In the genomic region with DNA sequence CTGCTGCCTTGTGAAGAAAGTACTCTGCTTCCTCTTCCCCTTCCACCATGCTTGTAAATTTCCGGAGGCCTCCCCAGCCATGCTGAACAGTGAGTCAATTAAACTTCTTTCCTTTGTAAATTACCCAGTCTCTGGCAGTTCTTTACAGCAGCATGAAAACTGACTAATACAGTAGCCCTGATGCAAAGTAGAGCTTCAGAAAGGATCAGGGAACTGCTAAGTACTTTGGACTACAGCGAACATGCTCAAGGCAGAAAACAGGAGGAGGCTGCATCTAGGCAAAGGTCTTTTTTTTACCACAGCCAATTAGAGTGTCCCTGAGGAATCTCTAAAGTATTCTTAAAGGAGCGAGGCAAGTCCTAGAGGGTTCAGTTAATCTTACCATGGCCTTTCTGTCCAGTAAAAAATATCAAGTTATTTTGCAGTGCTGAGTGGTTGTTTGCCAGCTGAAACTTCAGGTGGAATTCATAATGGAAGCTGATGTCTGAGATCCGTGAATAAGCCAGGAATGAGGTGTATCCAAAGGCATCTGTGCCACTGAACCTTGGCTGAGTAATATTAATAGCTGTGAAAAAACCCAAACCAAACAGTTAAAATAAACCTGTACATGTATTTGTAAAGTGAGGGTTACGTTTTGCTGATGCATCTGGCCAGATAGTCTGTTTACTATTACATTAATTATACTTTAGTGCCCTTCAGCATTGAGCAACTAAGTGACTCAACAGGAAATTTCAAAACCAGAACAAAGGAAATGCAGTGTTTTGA, we compare ENCODE assay signal across 8 cellular contexts.
A peak's percentile ranks its signal among the peaks of the same experiment; 100 is the strongest.
DNase-seq lines count a peak whose midpoint lies in the region; ATAC-seq and TF ChIP-seq lines count a peak whose summit lies in the region.
"Had no signal": no experiment of that assay in that cellular context is flagged by ENCODE, and none has a peak within 500 bp of the region (broad histone marks: within the 10 kb centered on the region; RNA-seq: fewer than 3 reads in every experiment).

No MANE protein-coding gene starts in this region.

- DNase-seq in HT1080 (ENCODE audit: low read depth) (peak; percentile 90), SW 1271 (lab: John Stamatoyannopoulos, UW) (peak; percentile 37 to 85), heart right ventricle (no peak), suprapubic skin (ENCODE audit: low spot score in 2 of 2) (no peak)
- no peak for DNase-seq in activated effector memory CD4-positive, alpha-beta T cell treated with anti-CD3 and anti-CD28 coated beads, Interleukin-2, amount 50 U/mL, for 16 hours
- DNase-seq in activated CD4-positive, alpha-beta T cell treated with anti-CD3 and anti-CD28 coated beads for 36 hours: no peak

- POLR2A ChIA-PET in activated CD4-positive, alpha-beta T cell treated with anti-CD3 and anti-CD28 coated beads for 36 hours (lab: Charles Lee): no interaction called here

- intact Hi-C loops in heart right ventricle (cut with DNase I): no loop called here
- intact Hi-C loops in activated CD4-positive, alpha-beta T cell treated with anti-CD3 and anti-CD28 coated beads for 36 hours (cut with DNase I, micrococcal nuclease): no loop called here

- no peak overlapping the region for H3K27ac Mint-ChIP-seq in activated CD4-positive, alpha-beta T cell treated with anti-CD3 and anti-CD28 coated beads for 36 hours
- H3K27ac Mint-ChIP-seq: IgD-negative memory B cell had no signal

- TF ChIP-seq EP300 in suprapubic skin (IDR thresholded peaks at IDR 0.05): no peak

- no peak for TF ChIP-seq POLR2A in suprapubic skin (IDR thresholded peaks at IDR 0.05)

- H3K27me3 Mint-ChIP-seq in activated CD4-positive, alpha-beta T cell treated with anti-CD3 and anti-CD28 coated beads for 36 hours: no peaks in the 10 kb centered on the region
- H3K27me3 Mint-ChIP-seq: IgD-negative memory B cell had no signal

- 51 to 58% methylated on average over 5 of the region's 5 CpGs for WGBS in heart right ventricle, 2 donors
- 33% methylated on average over 5 of the region's 5 CpGs for WGBS in suprapubic skin

- peaks cover 0 to 42% (median 2%) of the 10 kb centered on the region in 9 donors for H3K4me1 ChIP-seq in heart right ventricle
- peaks cover 23% of the 10 kb centered on the region for H3K4me1 ChIP-seq in suprapubic skin

- TF ChIP-seq CTCF in heart right ventricle (IDR thresholded peaks at IDR 0.05): no peak
- TF ChIP-seq CTCF in suprapubic skin (IDR thresholded peaks at IDR 0.05): no peak

- no peaks in the 10 kb centered on the region for H3K9me3 Mint-ChIP-seq in activated CD4-positive, alpha-beta T cell treated with anti-CD3 and anti-CD28 coated beads for 36 hours (ENCODE audit: low read depth)
- H3K9me3 Mint-ChIP-seq: IgD-negative memory B cell had no signal

- H3K27ac ChIP-seq in heart right ventricle (peak overlapping the region in 4 of 10 donors; percentile 18 to 90 (median 47)), suprapubic skin (peak overlapping the region; percentile 74)

- ATAC-seq in heart right ventricle: peak in 5 of 8 donors; percentile 24 to 73 (median 58)
- ATAC-seq in activated CD4-positive, alpha-beta T cell treated with anti-CD3 and anti-CD28 coated beads for 36 hours: no peak
- ATAC-seq in GM18520 (IDR thresholded peaks at IDR 0.05; ENCODE audit: unreplicated experiment): no peak

- H3K4me1 Mint-ChIP-seq in activated CD4-positive, alpha-beta T cell treated with anti-CD3 and anti-CD28 coated beads for 36 hours: no peaks in the 10 kb centered on the region

- CTCF ChIA-PET in activated CD4-positive, alpha-beta T cell treated with anti-CD3 and anti-CD28 coated beads for 36 hours (lab: Charles Lee): no interaction called here

- H3K4me3 Mint-ChIP-seq in activated CD4-positive, alpha-beta T cell treated with anti-CD3 and anti-CD28 coated beads for 36 hours: no peak overlapping the region
- H3K4me3 Mint-ChIP-seq: IgD-negative memory B cell had no signal

- H3K36me3 Mint-ChIP-seq in activated CD4-positive, alpha-beta T cell treated with anti-CD3 and anti-CD28 coated beads for 36 hours (ENCODE audit: low read depth): no peaks in the 10 kb centered on the region
- H3K36me3 Mint-ChIP-seq: IgD-negative memory B cell had no signal

- H3K9me3 ChIP-seq in heart right ventricle (no peaks in the 10 kb centered on the region), suprapubic skin (no peaks in the 10 kb centered on the region)

- H3K27me3 ChIP-seq in heart right ventricle (no peaks in the 10 kb centered on the region), suprapubic skin (no peaks in the 10 kb centered on the region)

- H3K4me3 ChIP-seq in heart right ventricle (peak overlapping the region in 1 of 10 donors; percentile 5), suprapubic skin (no peak overlapping the region)

- H3K36me3 ChIP-seq in heart right ventricle: no peaks in the 10 kb centered on the region
- H3K36me3 ChIP-seq in suprapubic skin: no peaks in the 10 kb centered on the region

Comparison
In these comparisons a context has a peak if more than half of its experiments do, and no peak if none do; other contexts are left out.
1. DNase-seq: peak in HT1080 (single experiment) and SW 1271 (2 of 2); none in heart right ventricle (0 of 2), suprapubic skin (0 of 2), activated effector memory CD4-positive, alpha-beta T cell treated with anti-CD3 and anti-CD28 coated beads, Interleukin-2, amount 50 U/mL, for 16 hours (single experiment) and activated CD4-positive, alpha-beta T cell treated with anti-CD3 and anti-CD28 coated beads for 36 hours (single experiment).
2. ATAC-seq: peak in heart right ventricle (5 of 8); none in activated CD4-positive, alpha-beta T cell treated with anti-CD3 and anti-CD28 coated beads for 36 hours (single experiment) and GM18520 (single experiment).